Comparison of ENCODE assay signal across 1 cellular context in the genomic region with DNA sequence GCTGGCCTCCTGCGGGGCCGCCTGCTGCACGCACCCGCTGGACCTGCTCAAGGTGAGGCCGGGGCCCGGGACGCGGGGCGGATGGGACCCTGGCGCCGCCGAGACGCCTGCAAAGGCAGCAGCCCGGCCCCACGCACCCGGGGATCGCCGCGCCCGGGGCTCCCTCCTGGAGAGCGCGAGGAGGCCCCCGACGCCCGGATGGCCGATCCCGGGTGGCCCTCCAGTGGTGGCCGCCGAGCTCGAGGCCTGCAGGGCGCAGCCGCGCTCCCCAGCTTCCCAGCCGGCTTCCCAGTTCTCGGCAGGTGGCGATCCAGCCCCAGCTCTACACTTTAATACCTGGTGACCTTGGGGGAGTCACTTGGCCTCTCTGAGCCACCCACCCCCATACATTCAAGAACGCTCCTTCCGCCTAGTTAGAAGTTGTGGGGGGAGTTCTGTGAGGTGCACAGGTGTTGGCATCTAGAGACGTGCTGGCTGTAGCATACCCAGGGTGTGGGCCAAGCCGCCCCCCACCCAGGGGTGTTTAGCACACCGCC.
TF ChIP-seq lines count a peak whose summit lies in the region.

No MANE protein-coding gene starts in this region.

TF ChIP-seq in WTC11, 78 proteins besides CTCF, POLR2A, EP300 and RAD21 (continued from another document):
- TF ChIP-seq, protein P1, sequence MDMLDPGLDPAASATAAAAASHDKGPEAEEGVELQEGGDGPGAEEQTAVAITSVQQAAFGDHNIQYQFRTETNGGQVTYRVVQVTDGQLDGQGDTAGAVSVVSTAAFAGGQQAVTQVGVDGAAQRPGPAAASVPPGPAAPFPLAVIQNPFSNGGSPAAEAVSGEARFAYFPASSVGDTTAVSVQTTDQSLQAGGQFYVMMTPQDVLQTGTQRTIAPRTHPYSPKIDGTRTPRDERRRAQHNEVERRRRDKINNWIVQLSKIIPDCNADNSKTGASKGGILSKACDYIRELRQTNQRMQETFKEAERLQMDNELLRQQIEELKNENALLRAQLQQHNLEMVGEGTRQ (CRISPR knock-in tag; IDR thresholded peaks at IDR 0.05), result no peak
- TF ChIP-seq ELF4 (CRISPR knock-in tag; IDR thresholded peaks at IDR 0.05; ENCODE audit: low read depth), result no peak
- no peak for TF ChIP-seq TP53 (CRISPR knock-in tag; IDR thresholded peaks at IDR 0.05)
- TF ChIP-seq, protein P2, sequence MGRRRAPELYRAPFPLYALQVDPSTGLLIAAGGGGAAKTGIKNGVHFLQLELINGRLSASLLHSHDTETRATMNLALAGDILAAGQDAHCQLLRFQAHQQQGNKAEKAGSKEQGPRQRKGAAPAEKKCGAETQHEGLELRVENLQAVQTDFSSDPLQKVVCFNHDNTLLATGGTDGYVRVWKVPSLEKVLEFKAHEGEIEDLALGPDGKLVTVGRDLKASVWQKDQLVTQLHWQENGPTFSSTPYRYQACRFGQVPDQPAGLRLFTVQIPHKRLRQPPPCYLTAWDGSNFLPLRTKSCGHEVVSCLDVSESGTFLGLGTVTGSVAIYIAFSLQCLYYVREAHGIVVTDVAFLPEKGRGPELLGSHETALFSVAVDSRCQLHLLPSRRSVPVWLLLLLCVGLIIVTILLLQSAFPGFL (CRISPR knock-in tag; IDR thresholded peaks at IDR 0.05; ENCODE audit: borderline replicate concordance), result no peak
- TF ChIP-seq CBFB (CRISPR knock-in tag; IDR thresholded peaks at IDR 0.05; ENCODE audit: low read depth), result 0 out of 2 replicates have a peak, but pooled peaks have one; percentile 0
TF ChIP-seq in WTC11: peak in this region for 4.
